13 cellular contexts compared by ENCODE assay signal in the genomic region with DNA sequence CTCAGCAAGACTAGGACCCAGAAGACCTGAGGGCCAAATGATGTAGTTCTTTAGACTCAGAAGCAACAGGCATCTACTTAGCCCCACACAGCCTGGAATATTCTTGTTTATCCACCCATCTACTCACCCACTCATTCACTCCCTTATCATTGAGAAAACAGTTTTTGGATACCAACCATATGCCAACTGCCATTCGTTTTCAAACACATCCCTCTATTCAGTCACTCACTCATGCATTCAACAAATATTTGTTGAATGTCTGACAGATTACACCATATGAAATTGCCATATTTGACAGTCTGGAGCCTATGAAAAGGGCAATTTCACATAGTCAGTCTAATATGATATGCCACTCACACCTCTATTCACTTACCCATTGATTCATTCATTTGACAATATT.
A peak's percentile ranks its signal among the peaks of the same experiment; 100 is the strongest.
DNase-seq lines count a peak whose midpoint lies in the region; TF ChIP-seq lines count a peak whose summit lies in the region.
"Had no signal": no experiment of that assay in that cellular context is flagged by ENCODE, and none has a peak within 500 bp of the region (broad histone marks: within the 10 kb centered on the region; RNA-seq: fewer than 3 reads in every experiment).

No MANE protein-coding gene starts in this region.

- TF ChIP-seq CTCF in progenitor cell of endocrine pancreas (IDR thresholded peaks at IDR 0.05; ENCODE audit: unreplicated experiment): no peak

- no peaks in the 10 kb centered on the region for H3K9me3 Mint-ChIP-seq in progenitor cell of endocrine pancreas (ENCODE audit: low read depth)
- no peaks in the 10 kb centered on the region for H3K9me3 Mint-ChIP-seq in activated CD4-positive, alpha-beta memory T cell treated with anti-CD3 and anti-CD28 coated beads, Interleukin-2, amount 10 ng/mL, durations not matched to agents 7 days and 5 days
- H3K9me3 Mint-ChIP-seq: CD8-positive, alpha-beta T cell had no signal

- H3K27ac Mint-ChIP-seq in progenitor cell of endocrine pancreas: peak overlapping the region; percentile 1
- no peak overlapping the region for H3K27ac Mint-ChIP-seq in activated CD4-positive, alpha-beta memory T cell treated with anti-CD3 and anti-CD28 coated beads, Interleukin-2, amount 10 ng/mL, durations not matched to agents 7 days and 5 days
- H3K27ac Mint-ChIP-seq: B cell; CD8-positive, alpha-beta T cell had no signal

- peaks cover 2% of the 10 kb centered on the region for H3K4me1 Mint-ChIP-seq in progenitor cell of endocrine pancreas (ENCODE audit: low read depth)
- no peaks in the 10 kb centered on the region for H3K4me1 Mint-ChIP-seq in activated CD4-positive, alpha-beta memory T cell treated with anti-CD3 and anti-CD28 coated beads, Interleukin-2, amount 10 ng/mL, durations not matched to agents 7 days and 5 days
- H3K4me1 Mint-ChIP-seq: B cell had no signal

- CTCF ChIA-PET in activated CD4-positive, alpha-beta memory T cell treated with anti-CD3 and anti-CD28 coated beads, Interleukin-2, amount 10 ng/mL, durations not matched to agents 7 days and 5 days (lab: Charles Lee): no interaction called here

- no peaks in the 10 kb centered on the region for H3K36me3 Mint-ChIP-seq in progenitor cell of endocrine pancreas (ENCODE audit: insufficient read depth)
- H3K36me3 Mint-ChIP-seq in activated CD4-positive, alpha-beta memory T cell treated with anti-CD3 and anti-CD28 coated beads, Interleukin-2, amount 10 ng/mL, durations not matched to agents 7 days and 5 days (ENCODE audit: low read depth): no peaks in the 10 kb centered on the region
- H3K36me3 Mint-ChIP-seq: CD8-positive, alpha-beta T cell had no signal

- POLR2A ChIA-PET in activated CD4-positive, alpha-beta memory T cell treated with anti-CD3 and anti-CD28 coated beads, Interleukin-2, amount 10 ng/mL, durations not matched to agents 7 days and 5 days (lab: Charles Lee): no interaction called here

- H3K4me3 Mint-ChIP-seq in progenitor cell of endocrine pancreas (ENCODE audit: low read depth): no peak overlapping the region
- no peak overlapping the region for H3K4me3 Mint-ChIP-seq in activated CD4-positive, alpha-beta memory T cell treated with anti-CD3 and anti-CD28 coated beads, Interleukin-2, amount 10 ng/mL, durations not matched to agents 7 days and 5 days
- H3K4me3 Mint-ChIP-seq: B cell; CD8-positive, alpha-beta T cell had no signal

- peak; percentile 20 for DNase-seq in NCI-H146 treated with DMSO at 0.1 percent for 48 hours (lab: John Stamatoyannopoulos, UW; ENCODE audit: unreplicated experiment)
- DNase-seq in NCI-H146 (lab: John Stamatoyannopoulos, UW): no peak
- peak; percentile 38 for DNase-seq in NCI-H2029 treated with DMSO at 0.1 percent for 48 hours (lab: John Stamatoyannopoulos, UW)
- no peak for DNase-seq in progenitor cell of endocrine pancreas (ENCODE audit: low spot score, unreplicated experiment)
- DNase-seq in activated CD4-positive, alpha-beta memory T cell treated with anti-CD3 and anti-CD28 coated beads, Interleukin-2, amount 10 ng/mL, durations not matched to agents 7 days and 5 days: no peak
- DNase-seq in T-helper 2 cell: no peak
- no peak for DNase-seq in SKM-1 treated with dmso at 0.1 percent for 144 hours (lab: John Stamatoyannopoulos, UW; ENCODE audit: unreplicated experiment)
- DNase-seq: Calu3; CD8-positive, alpha-beta T cell; GOT3; H7; IMR-90 had no signal

- H3K27me3 Mint-ChIP-seq in progenitor cell of endocrine pancreas: peaks cover 29% of the 10 kb centered on the region
- H3K27me3 Mint-ChIP-seq in activated CD4-positive, alpha-beta memory T cell treated with anti-CD3 and anti-CD28 coated beads, Interleukin-2, amount 10 ng/mL, durations not matched to agents 7 days and 5 days: peaks cover 1% of the 10 kb centered on the region

Comparison
In these comparisons a context has a peak if more than half of its experiments do, and no peak if none do; other contexts are left out.
1. DNase-seq: peak in NCI-H146 treated with DMSO at 0.1 percent for 48 hours (single experiment) and NCI-H2029 treated with DMSO at 0.1 percent for 48 hours (single experiment); none in NCI-H146 (single experiment), progenitor cell of endocrine pancreas (single experiment), activated CD4-positive, alpha-beta memory T cell treated with anti-CD3 and anti-CD28 coated beads, Interleukin-2, amount 10 ng/mL, durations not matched to agents 7 days and 5 days (single experiment), T-helper 2 cell (0 of 5) and SKM-1 treated with dmso at 0.1 percent for 144 hours (single experiment).